ENCODE assay signal across 32 cellular contexts in the genomic region with DNA sequence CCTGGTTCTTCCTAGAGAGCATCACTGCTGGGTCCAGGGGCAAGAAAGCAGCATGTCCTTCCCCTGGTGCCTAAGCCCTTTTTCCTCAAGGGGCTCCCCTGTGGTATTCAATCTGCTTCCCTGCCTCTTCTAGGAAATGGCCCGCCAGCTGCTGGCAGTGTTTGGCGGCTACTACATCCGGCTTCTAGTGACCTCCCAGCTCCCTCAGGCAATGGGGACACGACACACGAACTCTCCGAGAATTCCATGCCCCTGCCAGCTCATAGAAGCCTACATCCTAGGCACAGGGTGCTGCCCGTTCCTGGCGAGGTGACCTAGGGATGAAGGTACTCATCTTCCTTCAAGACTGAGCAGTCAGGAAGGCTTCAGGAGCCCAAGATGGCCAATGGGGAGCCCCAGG. TPM values are rescaled to one million over a fixed set of nuclear protein-coding genes. Genes with fewer than 3 reads are reported as not detected.
"Had no signal": no experiment of that assay in that cellular context is flagged by ENCODE, and none has a peak within 500 bp of the region (broad histone marks: within the 10 kb centered on the region; RNA-seq: fewer than 3 reads in every experiment).

No MANE protein-coding gene starts in this region.

- H3K4me1 ChIP-seq: ascending aorta, breast epithelium, esophagus muscularis mucosa, foreskin keratinocyte, gastrocnemius medialis had no signal

- H3K4me3 ChIP-seq: ascending aorta, breast epithelium, cardiac muscle cell, esophagus muscularis mucosa, gastrocnemius medialis, heart left ventricle had no signal

- H3K27me3 ChIP-seq: ascending aorta, breast epithelium, cardiac muscle cell, esophagus muscularis mucosa, foreskin keratinocyte, gastrocnemius medialis, heart left ventricle had no signal

- ATAC-seq: activated CD4-positive, alpha-beta T cell treated with anti-CD3 and anti-CD28 coated beads for 36 hours; activated CD8-positive, alpha-beta memory T cell treated with anti-CD3 and anti-CD28 coated beads, Interleukin-2, amount 10 ng/mL, durations not matched to agents 7 days and 5 days; activated CD8-positive, alpha-beta T cell treated with anti-CD3 and anti-CD28 coated beads, Interleukin-2, amount 10 ng/mL, durations not matched to agents 7 days and 5 days; activated naive CD4-positive, alpha-beta T cell treated with anti-CD3 and anti-CD28 coated beads, Interleukin-2, amount 50 U/mL, for 72 hours; activated T-helper 17 cell treated with anti-CD3 and anti-CD28 coated beads, Interleukin-2, amount 50 U/mL, for 72 hours; effector memory CD8-positive, alpha-beta T cell; foreskin keratinocyte; gastrocnemius medialis; heart left ventricle had no signal

- H3K9me3 ChIP-seq: ascending aorta, breast epithelium had no signal

- DNase-seq: activated CD4-positive, alpha-beta memory T cell treated with anti-CD3 and anti-CD28 coated beads for 36 hours; activated CD4-positive, alpha-beta T cell treated with anti-CD3 and anti-CD28 coated beads for 36 hours; activated CD4-positive, alpha-beta T cell treated with anti-CD3 and anti-CD28 coated beads, Interleukin-2, amount 10 ng/mL, durations not matched to agents 24 days and 14 days; activated CD4-positive, CD25-positive, alpha-beta regulatory T cell; activated CD4-positive, CD25-positive, alpha-beta regulatory T cell treated with anti-CD3 and anti-CD28 coated beads, Interleukin-2, amount 50 U/mL, for 72 hours; activated CD8-positive, alpha-beta memory T cell treated with anti-CD3 and anti-CD28 coated beads, Interleukin-2, amount 10 ng/mL, durations not matched to agents 7 days and 5 days; activated CD8-positive, alpha-beta memory T cell treated with anti-CD3 and anti-CD28 coated beads, Interleukin-2, amount 50 U/mL, for 4 hours; activated CD8-positive, alpha-beta T cell treated with anti-CD3 and anti-CD28 coated beads, Interleukin-2, amount 10 ng/mL, durations not matched to agents 7 days and 5 days; activated gamma-delta T cell; activated naive CD4-positive, alpha-beta T cell; activated naive CD4-positive, alpha-beta T cell treated with anti-CD3 and anti-CD28 coated beads, Interleukin-2, amount 10 ng/mL, durations not matched to agents 7 days and 5 days; activated naive CD8-positive, alpha-beta T cell treated with anti-CD3 and anti-CD28 coated beads, Interleukin-2, amount 10 ng/mL, durations not matched to agents 7 days and 5 days; activated T-cell treated with anti-CD3 and anti-CD28 coated beads, Interleukin-2, amount 50 U/mL, for 1 hour; cortex of kidney; dermis blood vessel endothelial cell; effector CD4-positive, alpha-beta T cell; effector memory CD8-positive, alpha-beta T cell; erythroblast; foreskin keratinocyte; gastrocnemius medialis; glutamatergic neuron; heart left ventricle; T-helper 2 cell had no signal

- H3K27ac ChIP-seq: ascending aorta, breast epithelium, cardiac muscle cell, esophagus muscularis mucosa, foreskin keratinocyte, gastrocnemius medialis, heart left ventricle had no signal

- H3K36me3 ChIP-seq: breast epithelium, cardiac muscle cell had no signal

RNA-seq across cellular contexts. Expression of a gene that starts 14.6 kb away (rescaled TPM):
- total RNA-seq: activated CD4-positive, alpha-beta memory T cell treated with anti-CD3 and anti-CD28 coated beads for 36 hours; activated CD4-positive, alpha-beta T cell treated with anti-CD3 and anti-CD28 coated beads for 36 hours; activated CD4-positive, alpha-beta T cell treated with anti-CD3 and anti-CD28 coated beads, Interleukin-2, amount 10 ng/mL, durations not matched to agents 24 days and 14 days; activated CD8-positive, alpha-beta memory T cell treated with anti-CD3 and anti-CD28 coated beads for 36 hours; activated CD8-positive, alpha-beta memory T cell treated with anti-CD3 and anti-CD28 coated beads, Interleukin-2, amount 10 ng/mL, durations not matched to agents 7 days and 5 days; activated CD8-positive, alpha-beta T cell treated with anti-CD3 and anti-CD28 coated beads, Interleukin-2, amount 10 ng/mL, durations not matched to agents 7 days and 5 days; activated naive CD4-positive, alpha-beta T cell treated with anti-CD3 and anti-CD28 coated beads, Interleukin-2, amount 50 U/mL, for 72 hours; activated naive CD8-positive, alpha-beta T cell treated with anti-CD3 and anti-CD28 coated beads, Interleukin-2, amount 10 ng/mL, durations not matched to agents 7 days and 5 days; activated T-helper 17 cell treated with anti-CD3 and anti-CD28 coated beads, Interleukin-2, amount 50 U/mL, for 72 hours; ascending aorta; breast epithelium; cardiac muscle cell; cerebellum; dermis blood vessel endothelial cell; esophagus muscularis mucosa; foreskin keratinocyte; gastrocnemius medialis; heart left ventricle; T-helper 1 cell treated with Interleukin-12 subunit alpha and Interleukin-12 subunit beta and Interleukin-4 antibody, amounts not matched to agents 30 ng/mL and 1 ng/mL, for 36 hours had no signal
- polyA plus RNA-seq: cardiac muscle cell, foreskin keratinocyte, heart left ventricle had no signal

RNA-seq across cellular contexts. Expression of a gene that starts 39.0 kb away (rescaled TPM):
- total RNA-seq: activated naive CD4-positive, alpha-beta T cell treated with anti-CD3 and anti-CD28 coated beads, Interleukin-2, amount 50 U/mL, for 72 hours; activated naive CD8-positive, alpha-beta T cell treated with anti-CD3 and anti-CD28 coated beads, Interleukin-2, amount 10 ng/mL, durations not matched to agents 7 days and 5 days; ascending aorta; breast epithelium; cardiac muscle cell; cerebellum; dermis blood vessel endothelial cell; esophagus muscularis mucosa; foreskin keratinocyte; gastrocnemius medialis; heart left ventricle had no signal
- polyA plus RNA-seq: cardiac muscle cell, heart left ventricle had no signal
